ENCODE assay signal across 14 cellular contexts in the genomic region with DNA sequence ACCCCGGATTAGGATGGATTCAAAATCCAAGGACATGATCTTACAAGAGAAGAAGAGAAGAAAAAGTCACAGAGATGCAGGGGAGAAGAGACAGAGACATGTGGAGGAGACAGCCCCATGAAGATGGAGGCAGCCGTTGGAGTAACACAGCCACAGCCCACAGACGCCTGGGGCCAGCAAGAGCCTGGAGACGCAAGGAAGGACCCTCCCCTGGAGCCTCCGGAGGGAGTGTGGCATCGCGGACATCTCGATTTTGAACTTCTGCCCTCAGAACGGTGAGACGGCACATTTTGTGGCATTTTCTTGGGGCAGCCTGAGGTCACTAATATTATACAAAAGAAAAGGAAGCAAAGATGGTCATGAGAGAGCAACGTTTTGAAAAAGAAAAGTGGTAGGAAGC. TPM values are rescaled to one million over a fixed set of nuclear protein-coding genes. Genes with fewer than 3 reads are reported as not detected.
A peak's percentile ranks its signal among the peaks of the same experiment; 100 is the strongest.
DNase-seq lines count a peak whose midpoint lies in the region; ATAC-seq and TF ChIP-seq lines count a peak whose summit lies in the region.
"Had no signal": no experiment of that assay in that cellular context is flagged by ENCODE, and none has a peak within 500 bp of the region (broad histone marks: within the 10 kb centered on the region; RNA-seq: fewer than 3 reads in every experiment).

No MANE protein-coding gene starts in this region.

- H3K4me1 ChIP-seq in BLaER1, result peaks cover 57% of the 10 kb centered on the region
- H3K4me1 ChIP-seq in CD8-positive, alpha-beta T cell (ENCODE audit: insufficient read depth, low read length), result no peaks in the 10 kb centered on the region
- no peaks in the 10 kb centered on the region for H3K4me1 ChIP-seq in naive thymus-derived CD4-positive, alpha-beta T cell (ENCODE audit: control insufficient read depth in 2 of 2, insufficient read depth in 2 of 2, low read length in 2 of 2)
- H3K4me1 ChIP-seq: SJCRH30 had no signal

- no peak for TF ChIP-seq POLR2A in GM18505 (IDR thresholded peaks at IDR 0.05; ENCODE audit: borderline replicate concordance, extremely low read depth, insufficient read depth, insufficient read length)

- H3K9ac ChIP-seq in BLaER1, result no peak overlapping the region

- no peak overlapping the region for H3K4me3 ChIP-seq in BLaER1
- no peak overlapping the region for H3K4me3 ChIP-seq in CD8-positive, alpha-beta T cell (ENCODE audit: low read depth, low read length)
- no peak overlapping the region for H3K4me3 ChIP-seq in naive thymus-derived CD4-positive, alpha-beta T cell (ENCODE audit: low read length)
- H3K4me3 ChIP-seq: PC-9, SJCRH30 had no signal

- H3K27me3 ChIP-seq in BLaER1, result peaks cover 16% of the 10 kb centered on the region; the same call in 1 of the 2 replicates
- no peaks in the 10 kb centered on the region for H3K27me3 ChIP-seq in CD8-positive, alpha-beta T cell (ENCODE audit: insufficient read depth, low read length)
- H3K27me3 ChIP-seq in naive thymus-derived CD4-positive, alpha-beta T cell (ENCODE audit: control insufficient read depth in 2 of 2, insufficient read depth in 2 of 2, low read length in 2 of 2), result no peaks in the 10 kb centered on the region
- H3K27me3 ChIP-seq: BE2C, SJCRH30 had no signal

- H3K27ac ChIP-seq in BLaER1, result no peak overlapping the region
- no peak overlapping the region for H3K27ac ChIP-seq in CD8-positive, alpha-beta T cell (ENCODE audit: low read depth, low read length)
- no peak overlapping the region for H3K27ac ChIP-seq in naive thymus-derived CD4-positive, alpha-beta T cell (ENCODE audit: low read depth, low read length)
- H3K27ac ChIP-seq: PC-9, RWPE1, SJCRH30 had no signal

- peaks cover 34% of the 10 kb centered on the region for H3K36me3 ChIP-seq in BLaER1
- H3K36me3 ChIP-seq in CD8-positive, alpha-beta T cell (ENCODE audit: insufficient read depth, low read length), result no peaks in the 10 kb centered on the region
- no peaks in the 10 kb centered on the region for H3K36me3 ChIP-seq in naive thymus-derived CD4-positive, alpha-beta T cell (ENCODE audit: control insufficient read depth in 2 of 3, insufficient read depth in 3 of 3, low read length in 3 of 3)
- H3K36me3 ChIP-seq: BE2C, SJCRH30 had no signal

- TF ChIP-seq CTCF in CD8-positive, alpha-beta T cell (IDR thresholded peaks at IDR 0.05), result no peak

- no peaks in the 10 kb centered on the region for H3K9me3 Mint-ChIP-seq in CD8-positive, alpha-beta T cell
- no peaks in the 10 kb centered on the region for H3K9me3 Mint-ChIP-seq in activated T-helper 17 cell treated with anti-CD3 and anti-CD28 coated beads, Interleukin-2, amount 50 U/mL, for 72 hours
- peaks cover 0 to 6% (median 0%) of the 10 kb centered on the region in 11 donors for H3K9me3 Mint-ChIP-seq in naive thymus-derived CD4-positive, alpha-beta T cell

- POLR2A ChIA-PET in CD8-positive, alpha-beta T cell (lab: Charles Lee), result no interaction called here
- POLR2A ChIA-PET in naive thymus-derived CD4-positive, alpha-beta T cell (lab: Charles Lee), result no interaction called here

- peaks cover 23% of the 10 kb centered on the region for H3K4me1 Mint-ChIP-seq in CD8-positive, alpha-beta T cell (ENCODE audit: low read depth)
- H3K4me1 Mint-ChIP-seq in activated T-helper 17 cell treated with anti-CD3 and anti-CD28 coated beads, Interleukin-2, amount 50 U/mL, for 72 hours, result peaks cover 24% of the 10 kb centered on the region
- peaks cover 14 to 59% (median 34%) of the 10 kb centered on the region in 7 donors for H3K4me1 Mint-ChIP-seq in naive thymus-derived CD4-positive, alpha-beta T cell

- ATAC-seq in CD8-positive, alpha-beta T cell, result no peak
- no peak for ATAC-seq in activated T-helper 17 cell treated with anti-CD3 and anti-CD28 coated beads, Interleukin-2, amount 50 U/mL, for 72 hours (replicated peaks)
- ATAC-seq in naive thymus-derived CD4-positive, alpha-beta T cell, result peak; percentile 32
- ATAC-seq in GM18505 (IDR thresholded peaks at IDR 0.05; ENCODE audit: unreplicated experiment), result no peak

- H3K4me2 ChIP-seq in BLaER1, result 0 out of 2 replicates have a peak overlapping the region, but pooled peaks have one; percentile 48
- H3K4me2 ChIP-seq: PC-9 had no signal

- no peak overlapping the region for H3K4me3 Mint-ChIP-seq in CD8-positive, alpha-beta T cell
- no peak overlapping the region for H3K4me3 Mint-ChIP-seq in activated T-helper 17 cell treated with anti-CD3 and anti-CD28 coated beads, Interleukin-2, amount 50 U/mL, for 72 hours
- H3K4me3 Mint-ChIP-seq in naive thymus-derived CD4-positive, alpha-beta T cell, result no peak overlapping the region

- no peaks in the 10 kb centered on the region for H3K9me3 ChIP-seq in BLaER1
- H3K9me3 ChIP-seq in CD8-positive, alpha-beta T cell (ENCODE audit: low read length), result no peaks in the 10 kb centered on the region
- no peaks in the 10 kb centered on the region for H3K9me3 ChIP-seq in naive thymus-derived CD4-positive, alpha-beta T cell (ENCODE audit: control insufficient read depth in 2 of 3, low read length in 3 of 3)
- H3K9me3 ChIP-seq: BE2C, SJCRH30 had no signal

- CTCF ChIA-PET in CD8-positive, alpha-beta T cell (lab: Charles Lee), result interaction anchor here (1.8 kb wide), 1 partner anchor 9 kb away, joined by 4 read pairs; no protein-coding TSS in a partner anchor
- CTCF ChIA-PET in naive thymus-derived CD4-positive, alpha-beta T cell (lab: Charles Lee), result no interaction called here

- no peaks in the 10 kb centered on the region for H3K27me3 Mint-ChIP-seq in CD8-positive, alpha-beta T cell (ENCODE audit: low read depth)
- no peaks in the 10 kb centered on the region for H3K27me3 Mint-ChIP-seq in activated T-helper 17 cell treated with anti-CD3 and anti-CD28 coated beads, Interleukin-2, amount 50 U/mL, for 72 hours
- H3K27me3 Mint-ChIP-seq in naive thymus-derived CD4-positive, alpha-beta T cell, result peaks cover 0 to 4% (median 0%) of the 10 kb centered on the region in 5 donors

- intact Hi-C loops in CD8-positive, alpha-beta T cell (cut with DNase I, micrococcal nuclease), result no loop called here
- intact Hi-C loops in naive thymus-derived CD4-positive, alpha-beta T cell (cut with micrococcal nuclease), result no loop called here

- no peak for DNase-seq in CD8-positive, alpha-beta T cell
- no peak for DNase-seq in naive thymus-derived CD4-positive, alpha-beta T cell
- DNase-seq in OCI-M1 (lab: John Stamatoyannopoulos, UW) (no peak), amniotic stem cell (lab: John Stamatoyannopoulos, UW) (no peak)
- DNase-seq: BE2C, DMS79, NCI-H1105, NCI-H1694, PC-9, SJCRH30 had no signal

- H4K20me1 ChIP-seq in BLaER1, result peaks cover 100% of the 10 kb centered on the region

- peaks cover 20% of the 10 kb centered on the region for H3K36me3 Mint-ChIP-seq in CD8-positive, alpha-beta T cell
- H3K36me3 Mint-ChIP-seq in activated T-helper 17 cell treated with anti-CD3 and anti-CD28 coated beads, Interleukin-2, amount 50 U/mL, for 72 hours (ENCODE audit: low read depth), result no peaks in the 10 kb centered on the region
- peaks cover 13 to 25% (median 17%) of the 10 kb centered on the region in 5 donors for H3K36me3 Mint-ChIP-seq in naive thymus-derived CD4-positive, alpha-beta T cell

- peak overlapping the region; percentile 5 for H3K27ac Mint-ChIP-seq in CD8-positive, alpha-beta T cell
- H3K27ac Mint-ChIP-seq in activated T-helper 17 cell treated with anti-CD3 and anti-CD28 coated beads, Interleukin-2, amount 50 U/mL, for 72 hours, result peak overlapping the region; percentile 62
- peak overlapping the region in 3 of 9 donors; percentile 46 to 55 (median 55) for H3K27ac Mint-ChIP-seq in naive thymus-derived CD4-positive, alpha-beta T cell

RNA-seq across cellular contexts. Expression of a gene that starts 28.8 kb away (rescaled TPM):
- total RNA-seq in CD8-positive, alpha-beta T cell, result 100 to 1,000 TPM; 119 to 123 TPM
- total RNA-seq in activated T-helper 17 cell treated with anti-CD3 and anti-CD28 coated beads, Interleukin-2, amount 50 U/mL, for 72 hours, result 1 to 10 TPM; 3.1 to 8.2 TPM
- total RNA-seq in naive thymus-derived CD4-positive, alpha-beta T cell, result 10 to 100 TPM in 3 of 5 experiments, under 1 TPM in 2; 0.67 to 49.7 (median 17.0) TPM
- polyA plus RNA-seq in naive thymus-derived CD4-positive, alpha-beta T cell, result 10 to 100 TPM; 11.1 to 25.3 TPM
